In genomic region chr15:65541231-65541630, GRCh38 we compare ENCODE assay signal across 2 cellular contexts.
TF ChIP-seq lines count a peak whose summit lies in the region.

No MANE protein-coding gene starts in this region.

TF ChIP-seq in HEK293, 187 proteins besides CTCF, POLR2A, EP300 and RAD21 (continued from another document):
- peak; percentile 69 for TF ChIP-seq PRDM6 (tag by site-specific recombination; IDR thresholded peaks at IDR 0.05)

TF ChIP-seq in WTC11, 78 proteins besides CTCF, POLR2A, EP300 and RAD21 (continued from another document):
- TF ChIP-seq USF2 (CRISPR knock-in tag; IDR thresholded peaks at IDR 0.05) (no peak), JAZF1 (CRISPR knock-in tag; IDR thresholded peaks at IDR 0.05) (no peak), NR2C2 (CRISPR knock-in tag; IDR thresholded peaks at IDR 0.05) (no peak), ZNF219 (CRISPR knock-in tag; IDR thresholded peaks at IDR 0.05; ENCODE audit: borderline replicate concordance) (no peak), NFATC4 (CRISPR knock-in tag; IDR thresholded peaks at IDR 0.05) (no peak)
- TF ChIP-seq, protein P1, sequence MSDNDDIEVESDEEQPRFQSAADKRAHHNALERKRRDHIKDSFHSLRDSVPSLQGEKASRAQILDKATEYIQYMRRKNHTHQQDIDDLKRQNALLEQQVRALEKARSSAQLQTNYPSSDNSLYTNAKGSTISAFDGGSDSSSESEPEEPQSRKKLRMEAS (CRISPR knock-in tag; IDR thresholded peaks at IDR 0.05), result no peak
